ENCODE assay signal across 21 cellular contexts in the genomic region with DNA sequence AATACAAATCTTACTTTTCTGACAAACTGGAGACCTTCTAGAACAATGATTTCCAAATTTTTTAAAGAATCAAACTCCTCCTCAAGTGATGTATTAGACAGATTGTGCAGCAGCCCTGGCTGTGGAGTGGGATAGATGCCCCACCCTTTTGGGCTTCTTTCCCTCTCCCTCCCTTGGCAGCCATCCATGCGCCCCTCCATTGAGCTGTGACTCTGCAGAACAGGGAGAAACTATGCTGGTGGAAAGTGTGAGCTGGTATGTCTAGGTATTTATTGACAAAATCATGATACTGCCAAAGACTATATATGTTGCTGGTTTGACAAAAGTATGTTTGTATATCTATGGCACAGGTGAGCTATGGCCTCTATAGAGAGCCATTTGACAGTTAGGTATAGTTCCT.
"Had no signal": no experiment of that assay in that cellular context is flagged by ENCODE, and none has a peak within 500 bp of the region (broad histone marks: within the 10 kb centered on the region; RNA-seq: fewer than 3 reads in every experiment).

No MANE protein-coding gene starts in this region.

- H3K4me3 Mint-ChIP-seq: immature natural killer cell; natural killer cell treated with Interleukin-12 subunit alpha and Interleukin-12 subunit beta and Interleukin-15 and Interleukin-18, amount 100 ng/mL, for 72 hours; stimulated activated memory B cell treated with anti-CD40 and anti-IgM and Interleukin-4, amounts not matched to agents 10 μg/mL and 1 μg/mL and 100 μg/mL, for 72 hours; stimulated activated naive CD8-positive, alpha-beta T cell treated with anti-CD3 and anti-CD28 coated beads, Interleukin-15, Interleukin-2, amounts not matched to agents 100 ng/mL and 50 ng/mL, for 24 hours had no signal

- H3K27ac ChIP-seq: esophagus squamous epithelium, gastroesophageal sphincter, parathyroid adenoma, prostate gland, right lobe of liver, tibial nerve, upper lobe of right lung, vagina had no signal

- H3K27me3 ChIP-seq: esophagus squamous epithelium, gastroesophageal sphincter, right lobe of liver, tibial nerve, upper lobe of right lung, vagina had no signal

- ATAC-seq: gastroesophageal sphincter; left colon; left ventricle myocardium superior; natural killer cell treated with Interleukin-12 subunit alpha and Interleukin-12 subunit beta and Interleukin-15 and Interleukin-18, amount 100 ng/mL, for 72 hours; right lobe of liver; stimulated activated memory B cell treated with anti-CD40 and anti-IgM and Interleukin-4, amounts not matched to agents 10 μg/mL and 1 μg/mL and 100 μg/mL, for 72 hours; upper lobe of right lung had no signal

- H3K9me3 Mint-ChIP-seq: immature natural killer cell; natural killer cell treated with Interleukin-12 subunit alpha and Interleukin-12 subunit beta and Interleukin-15 and Interleukin-18, amount 100 ng/mL, for 72 hours; stimulated activated naive CD8-positive, alpha-beta T cell treated with anti-CD3 and anti-CD28 coated beads, Interleukin-15, Interleukin-2, amounts not matched to agents 100 ng/mL and 50 ng/mL, for 24 hours had no signal

- H3K9me3 ChIP-seq: esophagus squamous epithelium, gastroesophageal sphincter, prostate gland, right lobe of liver, tibial nerve, upper lobe of right lung, vagina had no signal

- H3K27ac Mint-ChIP-seq: immature natural killer cell; natural killer cell treated with Interleukin-12 subunit alpha and Interleukin-12 subunit beta and Interleukin-15 and Interleukin-18, amount 100 ng/mL, for 72 hours; stimulated activated memory B cell treated with anti-CD40 and anti-IgM and Interleukin-4, amounts not matched to agents 10 μg/mL and 1 μg/mL and 100 μg/mL, for 72 hours; stimulated activated naive CD8-positive, alpha-beta T cell treated with anti-CD3 and anti-CD28 coated beads, Interleukin-15, Interleukin-2, amounts not matched to agents 100 ng/mL and 50 ng/mL, for 24 hours had no signal

- H3K27me3 Mint-ChIP-seq: natural killer cell treated with Interleukin-12 subunit alpha and Interleukin-12 subunit beta and Interleukin-15 and Interleukin-18, amount 100 ng/mL, for 72 hours; stimulated activated memory B cell treated with anti-CD40 and anti-IgM and Interleukin-4, amounts not matched to agents 10 μg/mL and 1 μg/mL and 100 μg/mL, for 72 hours; stimulated activated naive CD8-positive, alpha-beta T cell treated with anti-CD3 and anti-CD28 coated beads, Interleukin-15, Interleukin-2, amounts not matched to agents 100 ng/mL and 50 ng/mL, for 24 hours had no signal

- H3K36me3 Mint-ChIP-seq: natural killer cell treated with Interleukin-12 subunit alpha and Interleukin-12 subunit beta and Interleukin-15 and Interleukin-18, amount 100 ng/mL, for 72 hours; stimulated activated memory B cell treated with anti-CD40 and anti-IgM and Interleukin-4, amounts not matched to agents 10 μg/mL and 1 μg/mL and 100 μg/mL, for 72 hours had no signal

- DNase-seq: dermis blood vessel endothelial cell; esophagus squamous epithelium; foreskin fibroblast; immature natural killer cell; left colon; left ventricle myocardium superior; mesenchymal stem cell; midbrain; retina; right lobe of liver; stimulated activated CD4-positive, alpha-beta T cell treated with anti-CD3 and anti-CD28 coated beads, Interleukin-4, amount 100 ng/mL, for 1 hour; stimulated activated CD8-positive, alpha-beta memory T cell treated with anti-CD3 and anti-CD28 coated beads, Interleukin-4, amount 100 ng/mL, for 48 hours; upper lobe of right lung had no signal

- H3K4me1 Mint-ChIP-seq: immature natural killer cell; stimulated activated memory B cell treated with anti-CD40 and anti-IgM and Interleukin-4, amounts not matched to agents 10 μg/mL and 1 μg/mL and 100 μg/mL, for 72 hours had no signal
